ENCODE assay signal across 8 cellular contexts in genomic region chr4:112230879-112231778, GRCh38. TPM values are rescaled to one million over a fixed set of nuclear protein-coding genes. Genes with fewer than 3 reads are reported as not detected.
A peak's percentile ranks its signal among the peaks of the same experiment; 100 is the strongest.
DNase-seq lines count a peak whose midpoint lies in the region; ATAC-seq and TF ChIP-seq lines count a peak whose summit lies in the region.

No MANE protein-coding gene starts in this region.

- TF ChIP-seq CTCF in NB4 (IDR thresholded peaks at IDR 0.05; ENCODE audit: low read depth, low read length), result no peak
- peak; percentile 60 for TF ChIP-seq CTCF in neutrophil (IDR thresholded peaks at IDR 0.05)

- H3K4me3 ChIP-seq in NB4 (ENCODE audit: low read depth, low read length) (peak overlapping the region; percentile 95), neutrophil (ENCODE audit: low read depth in 1 of 2, low read length in 1 of 2) (peak overlapping the region; percentile 67 to 95)

- peaks cover 17% of the 10 kb centered on the region in 2 experiments for H3K4me1 ChIP-seq in neutrophil (ENCODE audit: control insufficient read depth in 1 of 2, insufficient read depth in 1 of 2, low read depth in 1 of 2, low read length in 1 of 2)

- peak; percentile 94 for DNase-seq in GDM1 (lab: John Stamatoyannopoulos, UW)
- peak; percentile 97 for DNase-seq in NB4 (ENCODE audit: low read depth)
- peak; percentile 95 for DNase-seq in SK-N-DZ (ENCODE audit: low spot score)
- DNase-seq in activated naive CD4-positive, alpha-beta T cell treated with anti-CD3 and anti-CD28 coated beads, Interleukin-2, amount 50 U/mL, for 16 hours, result peak; percentile 98
- peak; percentile 98 for DNase-seq in germinal center (ENCODE audit: low spot score)
- DNase-seq in substantia nigra (lab: John Stamatoyannopoulos, UW), result peak; percentile 78 to 99 (median 97)

- H3K36me3 ChIP-seq in neutrophil, result no peaks in the 10 kb centered on the region

- peak; percentile 43 for TF ChIP-seq POLR2A in NB4 (IDR thresholded peaks at IDR 0.05; ENCODE audit: extremely low read depth, insufficient read length)

- H3K27ac ChIP-seq in neutrophil (peak overlapping the region; percentile 92), substantia nigra (ENCODE audit: low read depth, low read length, poor library complexity, severe bottlenecking) (peak overlapping the region; percentile 94)

- peaks cover 9% of the 10 kb centered on the region for H3K27me3 ChIP-seq in neutrophil

- no peaks in the 10 kb centered on the region for H3K9me3 ChIP-seq in neutrophil

- ATAC-seq in HG02571 (IDR thresholded peaks at IDR 0.05; ENCODE audit: unreplicated experiment), result peak; percentile 84

RNA-seq across cellular contexts. Expression of gene AP1AR, which starts 0.5 kb away (rescaled TPM):
- polyA plus RNA-seq in SK-N-DZ (2014; cell fraction: cytosol; rRNA removed), result 32.9 and 35.0 TPM in 2 replicates
- 27.6 and 42.1 TPM in 2 replicates for polyA plus RNA-seq in SK-N-DZ (2014; cell fraction: nucleus; rRNA removed)

RNA-seq across cellular contexts. Expression of gene TIFA, which starts 54.6 kb away (rescaled TPM):
- polyA plus RNA-seq in SK-N-DZ (2014; cell fraction: cytosol; rRNA removed), result 7.9 and 12.0 TPM in 2 replicates
- 6.2 and 7.2 TPM in 2 replicates for polyA plus RNA-seq in SK-N-DZ (2014; cell fraction: nucleus; rRNA removed)

Comparison
In these comparisons a context has a peak if more than half of its experiments do, and no peak if none do; other contexts are left out.
1. Peak in every context shown above with its lines: DNase-seq, ATAC-seq, H3K4me3 ChIP-seq and H3K27ac ChIP-seq.